In the genomic region with DNA sequence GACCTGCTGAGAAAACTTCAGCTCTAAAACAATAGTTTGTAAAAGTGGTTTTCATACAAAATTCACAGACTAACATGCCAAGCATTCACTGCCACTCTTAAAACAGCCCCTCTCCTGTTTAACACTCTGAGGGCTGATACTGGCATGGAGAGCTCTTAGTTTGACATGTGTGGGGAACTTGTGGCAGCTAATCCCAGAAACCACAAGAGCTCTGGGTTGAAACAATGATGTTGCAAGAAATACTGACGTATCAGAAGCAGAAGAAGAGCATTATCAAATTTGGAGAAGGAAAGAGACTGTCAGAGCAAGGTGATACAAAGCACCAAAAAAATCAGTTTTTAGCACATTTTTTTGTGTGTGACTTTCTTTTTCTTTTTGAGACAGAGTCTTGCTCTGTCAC, we compare ENCODE assay signal across 1 cellular context.
TF ChIP-seq lines count a peak whose summit lies in the region.

No MANE protein-coding gene starts in this region.

TF ChIP-seq in GM23338, 12 proteins besides CTCF, POLR2A, EP300 and RAD21 (continued from another document):
- TF ChIP-seq, protein P1, sequence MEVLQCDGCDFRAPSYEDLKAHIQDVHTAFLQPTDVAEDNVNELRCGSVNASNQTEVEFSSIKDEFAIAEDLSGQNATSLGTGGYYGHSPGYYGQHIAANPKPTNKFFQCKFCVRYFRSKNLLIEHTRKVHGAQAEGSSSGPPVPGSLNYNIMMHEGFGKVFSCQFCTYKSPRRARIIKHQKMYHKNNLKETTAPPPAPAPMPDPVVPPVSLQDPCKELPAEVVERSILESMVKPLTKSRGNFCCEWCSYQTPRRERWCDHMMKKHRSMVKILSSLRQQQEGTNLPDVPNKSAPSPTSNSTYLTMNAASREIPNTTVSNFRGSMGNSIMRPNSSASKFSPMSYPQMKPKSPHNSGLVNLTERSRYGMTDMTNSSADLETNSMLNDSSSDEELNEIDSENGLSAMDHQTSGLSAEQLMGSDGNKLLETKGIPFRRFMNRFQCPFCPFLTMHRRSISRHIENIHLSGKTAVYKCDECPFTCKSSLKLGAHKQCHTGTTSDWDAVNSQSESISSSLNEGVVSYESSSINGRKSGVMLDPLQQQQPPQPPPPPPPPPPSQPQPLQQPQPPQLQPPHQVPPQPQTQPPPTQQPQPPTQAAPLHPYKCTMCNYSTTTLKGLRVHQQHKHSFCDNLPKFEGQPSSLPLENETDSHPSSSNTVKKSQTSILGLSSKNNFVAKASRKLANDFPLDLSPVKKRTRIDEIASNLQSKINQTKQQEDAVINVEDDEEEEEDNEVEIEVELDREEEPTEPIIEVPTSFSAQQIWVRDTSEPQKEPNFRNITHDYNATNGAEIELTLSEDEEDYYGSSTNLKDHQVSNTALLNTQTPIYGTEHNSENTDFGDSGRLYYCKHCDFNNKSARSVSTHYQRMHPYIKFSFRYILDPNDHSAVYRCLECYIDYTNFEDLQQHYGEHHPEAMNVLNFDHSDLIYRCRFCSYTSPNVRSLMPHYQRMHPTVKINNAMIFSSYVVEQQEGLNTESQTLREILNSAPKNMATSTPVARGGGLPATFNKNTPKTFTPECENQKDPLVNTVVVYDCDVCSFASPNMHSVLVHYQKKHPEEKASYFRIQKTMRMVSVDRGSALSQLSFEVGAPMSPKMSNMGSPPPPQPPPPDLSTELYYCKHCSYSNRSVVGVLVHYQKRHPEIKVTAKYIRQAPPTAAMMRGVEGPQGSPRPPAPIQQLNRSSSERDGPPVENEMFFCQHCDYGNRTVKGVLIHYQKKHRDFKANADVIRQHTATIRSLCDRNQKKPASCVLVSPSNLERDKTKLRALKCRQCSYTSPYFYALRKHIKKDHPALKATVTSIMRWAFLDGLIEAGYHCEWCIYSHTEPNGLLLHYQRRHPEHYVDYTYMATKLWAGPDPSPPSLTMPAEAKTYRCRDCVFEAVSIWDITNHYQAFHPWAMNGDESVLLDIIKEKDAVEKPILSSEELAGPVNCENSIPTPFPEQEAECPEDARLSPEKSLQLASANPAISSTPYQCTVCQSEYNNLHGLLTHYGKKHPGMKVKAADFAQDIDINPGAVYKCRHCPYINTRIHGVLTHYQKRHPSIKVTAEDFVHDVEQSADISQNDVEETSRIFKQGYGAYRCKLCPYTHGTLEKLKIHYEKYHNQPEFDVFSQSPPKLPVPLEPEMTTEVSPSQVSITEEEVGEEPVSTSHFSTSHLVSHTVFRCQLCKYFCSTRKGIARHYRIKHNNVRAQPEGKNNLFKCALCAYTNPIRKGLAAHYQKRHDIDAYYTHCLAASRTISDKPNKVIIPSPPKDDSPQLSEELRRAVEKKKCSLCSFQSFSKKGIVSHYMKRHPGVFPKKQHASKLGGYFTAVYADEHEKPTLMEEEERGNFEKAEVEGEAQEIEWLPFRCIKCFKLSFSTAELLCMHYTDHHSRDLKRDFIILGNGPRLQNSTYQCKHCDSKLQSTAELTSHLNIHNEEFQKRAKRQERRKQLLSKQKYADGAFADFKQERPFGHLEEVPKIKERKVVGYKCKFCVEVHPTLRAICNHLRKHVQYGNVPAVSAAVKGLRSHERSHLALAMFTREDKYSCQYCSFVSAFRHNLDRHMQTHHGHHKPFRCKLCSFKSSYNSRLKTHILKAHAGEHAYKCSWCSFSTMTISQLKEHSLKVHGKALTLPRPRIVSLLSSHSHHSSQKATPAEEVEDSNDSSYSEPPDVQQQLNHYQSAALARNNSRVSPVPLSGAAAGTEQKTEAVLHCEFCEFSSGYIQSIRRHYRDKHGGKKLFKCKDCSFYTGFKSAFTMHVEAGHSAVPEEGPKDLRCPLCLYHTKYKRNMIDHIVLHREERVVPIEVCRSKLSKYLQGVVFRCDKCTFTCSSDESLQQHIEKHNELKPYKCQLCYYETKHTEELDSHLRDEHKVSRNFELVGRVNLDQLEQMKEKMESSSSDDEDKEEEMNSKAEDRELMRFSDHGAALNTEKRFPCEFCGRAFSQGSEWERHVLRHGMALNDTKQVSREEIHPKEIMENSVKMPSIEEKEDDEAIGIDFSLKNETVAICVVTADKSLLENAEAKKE (CRISPR knock-in tag; IDR thresholded peaks at IDR 0.05) = no peak
- no peak for TF ChIP-seq STAT1 (IDR thresholded peaks at IDR 0.05; ENCODE audit: unreplicated experiment)
- no peak for TF ChIP-seq JUNB (IDR thresholded peaks at IDR 0.05; ENCODE audit: unreplicated experiment)
- TF ChIP-seq EZH2 (IDR thresholded peaks at IDR 0.05; ENCODE audit: low read depth, unreplicated experiment) = no peak
- no peak for TF ChIP-seq REST (IDR thresholded peaks at IDR 0.05; ENCODE audit: unreplicated experiment)
- TF ChIP-seq CREB1 (CRISPR knock-in tag; IDR thresholded peaks at IDR 0.05; ENCODE audit: low read depth) = no peak
- TF ChIP-seq, protein P2, sequence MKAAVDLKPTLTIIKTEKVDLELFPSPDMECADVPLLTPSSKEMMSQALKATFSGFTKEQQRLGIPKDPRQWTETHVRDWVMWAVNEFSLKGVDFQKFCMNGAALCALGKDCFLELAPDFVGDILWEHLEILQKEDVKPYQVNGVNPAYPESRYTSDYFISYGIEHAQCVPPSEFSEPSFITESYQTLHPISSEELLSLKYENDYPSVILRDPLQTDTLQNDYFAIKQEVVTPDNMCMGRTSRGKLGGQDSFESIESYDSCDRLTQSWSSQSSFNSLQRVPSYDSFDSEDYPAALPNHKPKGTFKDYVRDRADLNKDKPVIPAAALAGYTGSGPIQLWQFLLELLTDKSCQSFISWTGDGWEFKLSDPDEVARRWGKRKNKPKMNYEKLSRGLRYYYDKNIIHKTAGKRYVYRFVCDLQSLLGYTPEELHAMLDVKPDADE (IDR thresholded peaks at IDR 0.05) = no peak
- no peak for TF ChIP-seq ZNF114 (CRISPR knock-in tag; IDR thresholded peaks at IDR 0.05)
- TF ChIP-seq POLR2AphosphoS5 (IDR thresholded peaks at IDR 0.05; ENCODE audit: low read depth) = no peak
- no peak for TF ChIP-seq NANOG (IDR thresholded peaks at IDR 0.05; ENCODE audit: borderline replicate concordance)
TF ChIP-seq in GM23338: peak in this region for 0.
